1 cellular context compared by ENCODE assay signal in the genomic region with DNA sequence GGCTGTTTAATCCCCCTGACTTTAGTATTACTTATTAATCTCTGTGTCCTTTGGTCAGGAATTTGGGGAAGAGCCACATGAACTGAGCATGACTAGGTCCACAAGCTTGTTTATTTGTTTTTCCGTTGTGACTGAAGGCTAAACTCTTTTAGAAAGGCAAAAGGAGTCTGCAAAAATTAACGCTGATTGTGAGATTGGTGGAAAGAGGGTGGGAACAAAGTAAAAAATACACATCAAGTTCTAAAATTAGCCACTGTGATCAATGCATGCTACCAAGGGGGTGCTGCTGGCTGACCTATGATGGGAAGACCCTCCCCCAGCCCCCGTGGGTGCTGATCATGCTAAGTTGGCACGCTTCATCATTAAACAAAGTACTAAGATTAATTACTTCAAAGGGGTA.
TF ChIP-seq lines count a peak whose summit lies in the region.

No MANE protein-coding gene starts in this region.

TF ChIP-seq in liver, 16 proteins besides CTCF, POLR2A, EP300 and RAD21 (continued from another document):
- TF ChIP-seq, protein P1, sequence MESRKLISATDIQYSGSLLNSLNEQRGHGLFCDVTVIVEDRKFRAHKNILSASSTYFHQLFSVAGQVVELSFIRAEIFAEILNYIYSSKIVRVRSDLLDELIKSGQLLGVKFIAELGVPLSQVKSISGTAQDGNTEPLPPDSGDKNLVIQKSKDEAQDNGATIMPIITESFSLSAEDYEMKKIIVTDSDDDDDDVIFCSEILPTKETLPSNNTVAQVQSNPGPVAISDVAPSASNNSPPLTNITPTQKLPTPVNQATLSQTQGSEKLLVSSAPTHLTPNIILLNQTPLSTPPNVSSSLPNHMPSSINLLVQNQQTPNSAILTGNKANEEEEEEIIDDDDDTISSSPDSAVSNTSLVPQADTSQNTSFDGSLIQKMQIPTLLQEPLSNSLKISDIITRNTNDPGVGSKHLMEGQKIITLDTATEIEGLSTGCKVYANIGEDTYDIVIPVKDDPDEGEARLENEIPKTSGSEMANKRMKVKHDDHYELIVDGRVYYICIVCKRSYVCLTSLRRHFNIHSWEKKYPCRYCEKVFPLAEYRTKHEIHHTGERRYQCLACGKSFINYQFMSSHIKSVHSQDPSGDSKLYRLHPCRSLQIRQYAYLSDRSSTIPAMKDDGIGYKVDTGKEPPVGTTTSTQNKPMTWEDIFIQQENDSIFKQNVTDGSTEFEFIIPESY (IDR thresholded peaks at IDR 0.05), result peak; percentile 89
- TF ChIP-seq, protein P2, sequence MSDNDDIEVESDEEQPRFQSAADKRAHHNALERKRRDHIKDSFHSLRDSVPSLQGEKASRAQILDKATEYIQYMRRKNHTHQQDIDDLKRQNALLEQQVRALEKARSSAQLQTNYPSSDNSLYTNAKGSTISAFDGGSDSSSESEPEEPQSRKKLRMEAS (IDR thresholded peaks at IDR 0.05), result peak; percentile 78
